Comparison of ENCODE assay signal across 8 cellular contexts in genomic region chr1:23343246-23344110, GRCh38. TPM values are rescaled to one million over a fixed set of nuclear protein-coding genes. Genes with fewer than 3 reads are reported as not detected.
DNase-seq lines count a peak whose midpoint lies in the region; ATAC-seq and TF ChIP-seq lines count a peak whose summit lies in the region.

No MANE protein-coding gene starts in this region.

- peaks cover 14% of the 10 kb centered on the region for H3K36me3 Mint-ChIP-seq in T-helper 1 cell treated with Interleukin-12 subunit alpha and Interleukin-12 subunit beta and Interleukin-4 antibody, amounts not matched to agents 30 μg/mL and 1 μg/mL, for 36 hours (ENCODE audit: low read depth)

- H3K4me1 ChIP-seq in iPS-20b (ENCODE audit: insufficient read depth, low read length) (peaks cover 25% of the 10 kb centered on the region; the same call in 1 of the 2 replicates), smooth muscle cell (ENCODE audit: low read depth) (peaks cover 42% of the 10 kb centered on the region)

- H3K36me3 ChIP-seq in iPS-20b (ENCODE audit: insufficient read depth, low read depth, low read length) (peaks cover 7% of the 10 kb centered on the region; the same call in 1 of the 2 replicates), smooth muscle cell (ENCODE audit: low read depth) (peaks cover 3% of the 10 kb centered on the region)

- H3K4me2 ChIP-seq in smooth muscle cell, result peak overlapping the region; percentile 84

- ATAC-seq in GM18867 (IDR thresholded peaks at IDR 0.05; ENCODE audit: unreplicated experiment), result peak; percentile 10
- ATAC-seq in HG03439 (IDR thresholded peaks at IDR 0.05; ENCODE audit: unreplicated experiment), result peak; percentile 7
- ATAC-seq in GM18870 (IDR thresholded peaks at IDR 0.05; ENCODE audit: unreplicated experiment), result no peak

- H3K9ac ChIP-seq in iPS-20b (ENCODE audit: low read depth, low read length) (peak overlapping the region; percentile 88), smooth muscle cell (ENCODE audit: low read depth) (peak overlapping the region; percentile 99)

- H3K79me2 ChIP-seq in smooth muscle cell (ENCODE audit: low read depth), result peaks cover 56% of the 10 kb centered on the region

- peak overlapping the region; percentile 86 for H3K4me3 Mint-ChIP-seq in T-helper 1 cell treated with Interleukin-12 subunit alpha and Interleukin-12 subunit beta and Interleukin-4 antibody, amounts not matched to agents 30 μg/mL and 1 μg/mL, for 36 hours

- peaks cover 49% of the 10 kb centered on the region for H4K20me1 ChIP-seq in smooth muscle cell (ENCODE audit: low read depth)

- under 1% methylated on average over 53 of the region's 65 CpGs for WGBS in smooth muscle cell (ENCODE audit: low lambda C conversion rate)

- H3K27me3 Mint-ChIP-seq in T-helper 1 cell treated with Interleukin-12 subunit alpha and Interleukin-12 subunit beta and Interleukin-4 antibody, amounts not matched to agents 30 μg/mL and 1 μg/mL, for 36 hours (ENCODE audit: low read depth), result no peaks in the 10 kb centered on the region

- no peak for TF ChIP-seq CTCF in AG09309 (IDR thresholded peaks at IDR 0.05; ENCODE audit: control insufficient read depth, insufficient read depth, low read depth, low read length, missing control alignments)
- TF ChIP-seq CTCF in smooth muscle cell (IDR thresholded peaks at IDR 0.05; ENCODE audit: borderline replicate concordance, insufficient read depth, poor library complexity, severe bottlenecking), result no peak

- H2AFZ ChIP-seq in smooth muscle cell (ENCODE audit: low read depth), result no peak overlapping the region

- peak overlapping the region; percentile 29 for H3K27ac ChIP-seq in iPS-20b (ENCODE audit: low read length)
- peak overlapping the region; percentile 100 for H3K27ac ChIP-seq in smooth muscle cell (ENCODE audit: low read depth)

- H3K4me1 Mint-ChIP-seq in T-helper 1 cell treated with Interleukin-12 subunit alpha and Interleukin-12 subunit beta and Interleukin-4 antibody, amounts not matched to agents 30 μg/mL and 1 μg/mL, for 36 hours (ENCODE audit: low read depth), result peaks cover 44% of the 10 kb centered on the region

- peaks cover 9% of the 10 kb centered on the region for H3F3A ChIP-seq in smooth muscle cell (ENCODE audit: low read depth)

- H3K27me3 ChIP-seq in iPS-20b (ENCODE audit: insufficient read depth, low read length) (peaks cover 29% of the 10 kb centered on the region), smooth muscle cell (ENCODE audit: low read depth) (peaks cover 4% of the 10 kb centered on the region)

- H3K27ac Mint-ChIP-seq in T-helper 1 cell treated with Interleukin-12 subunit alpha and Interleukin-12 subunit beta and Interleukin-4 antibody, amounts not matched to agents 30 μg/mL and 1 μg/mL, for 36 hours, result peak overlapping the region; percentile 92

- H3K9me3 Mint-ChIP-seq in T-helper 1 cell treated with Interleukin-12 subunit alpha and Interleukin-12 subunit beta and Interleukin-4 antibody, amounts not matched to agents 30 μg/mL and 1 μg/mL, for 36 hours, result no peaks in the 10 kb centered on the region

- no peak for DNase-seq in AG09309 (ENCODE audit: low read depth)
- DNase-seq in astrocyte of the hippocampus (ENCODE audit: low read depth, low spot score), result peak; percentile 73
- peak; percentile 45 for DNase-seq in smooth muscle cell (lab: John Stamatoyannopoulos, UW; ENCODE audit: unreplicated experiment)

- H3K9me3 ChIP-seq in iPS-20b (ENCODE audit: insufficient read depth, low read depth, low read length) (no peaks in the 10 kb centered on the region), smooth muscle cell (replicated peaks; ENCODE audit: low read depth) (no peaks in the 10 kb centered on the region)

- H3K4me3 ChIP-seq in AG09309 (ENCODE audit: control insufficient read depth, low read depth, low read length) (peak overlapping the region; percentile 71), iPS-20b (ENCODE audit: low read length) (peak overlapping the region; percentile 84), smooth muscle cell (peak overlapping the region; percentile 95)

RNA-seq across cellular contexts. Expression of gene HNRNPR, which starts 0.6 kb away (rescaled TPM):
- 99.9 and 120 TPM in 2 replicates for total RNA-seq in smooth muscle cell
- 96.3 and 104 TPM in 2 replicates for polyA plus RNA-seq in smooth muscle cell

RNA-seq across cellular contexts. Expression of gene ZNF436, which starts 26.2 kb away (rescaled TPM):
- 12.9 and 19.6 TPM in 2 replicates for total RNA-seq in smooth muscle cell
- 7.1 and 11.7 TPM in 2 replicates for polyA plus RNA-seq in smooth muscle cell
